Comparison of ENCODE assay signal across 1 cellular context in the genomic region with DNA sequence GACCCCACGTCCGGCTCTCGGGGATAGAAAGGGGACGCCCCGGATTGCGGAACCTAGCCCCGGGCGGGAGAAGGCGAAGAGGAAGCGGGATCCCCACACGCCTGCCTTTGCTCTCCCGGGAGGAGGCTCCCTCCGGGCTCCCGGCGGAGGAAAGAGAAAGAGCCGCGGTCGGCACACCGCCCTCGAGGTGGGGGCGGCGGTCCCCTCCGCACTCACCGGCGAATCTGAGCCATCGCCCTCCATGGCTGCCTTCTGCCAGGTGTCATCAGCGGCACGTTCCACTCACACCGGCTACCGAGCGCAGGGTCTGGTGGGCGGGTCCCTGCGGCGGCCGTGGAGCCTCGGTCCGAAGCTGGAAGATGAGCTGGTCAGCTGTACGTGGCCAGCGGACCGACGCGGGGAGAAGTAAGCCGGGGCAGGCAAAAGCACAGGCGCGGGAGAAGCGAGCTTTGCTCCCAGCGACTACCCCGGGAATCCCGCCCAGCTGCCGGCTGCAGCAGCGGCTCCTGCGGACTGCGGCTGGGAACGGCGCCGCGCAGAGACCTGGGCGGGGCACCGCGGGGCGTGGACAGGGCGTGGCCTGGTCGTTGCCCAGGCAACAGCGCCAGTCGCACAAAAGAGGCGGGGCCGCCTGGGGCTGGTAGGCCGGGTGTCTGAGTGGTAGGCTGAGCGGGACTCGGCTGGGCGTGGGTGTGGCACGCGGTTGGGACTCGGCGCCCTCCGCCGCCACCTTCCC.
TF ChIP-seq lines count a peak whose summit lies in the region.

A gene with protein sequence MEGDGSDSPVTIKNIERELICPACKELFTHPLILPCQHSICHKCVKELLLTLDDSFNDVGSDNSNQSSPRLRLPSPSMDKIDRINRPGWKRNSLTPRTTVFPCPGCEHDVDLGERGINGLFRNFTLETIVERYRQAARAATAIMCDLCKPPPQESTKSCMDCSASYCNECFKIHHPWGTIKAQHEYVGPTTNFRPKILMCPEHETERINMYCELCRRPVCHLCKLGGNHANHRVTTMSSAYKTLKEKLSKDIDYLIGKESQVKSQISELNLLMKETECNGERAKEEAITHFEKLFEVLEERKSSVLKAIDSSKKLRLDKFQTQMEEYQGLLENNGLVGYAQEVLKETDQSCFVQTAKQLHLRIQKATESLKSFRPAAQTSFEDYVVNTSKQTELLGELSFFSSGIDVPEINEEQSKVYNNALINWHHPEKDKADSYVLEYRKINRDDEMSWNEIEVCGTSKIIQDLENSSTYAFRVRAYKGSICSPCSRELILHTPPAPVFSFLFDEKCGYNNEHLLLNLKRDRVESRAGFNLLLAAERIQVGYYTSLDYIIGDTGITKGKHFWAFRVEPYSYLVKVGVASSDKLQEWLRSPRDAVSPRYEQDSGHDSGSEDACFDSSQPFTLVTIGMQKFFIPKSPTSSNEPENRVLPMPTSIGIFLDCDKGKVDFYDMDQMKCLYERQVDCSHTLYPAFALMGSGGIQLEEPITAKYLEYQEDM (minus strand): TSS at position 517 of the 736 bp plus-strand sequence. CDS start 274 bp downstream, at position 243.

TF ChIP-seq in HepG2, 621 proteins besides CTCF, POLR2A, EP300 and RAD21 (continued from another document and continues in another):
- TF ChIP-seq, protein P1, sequence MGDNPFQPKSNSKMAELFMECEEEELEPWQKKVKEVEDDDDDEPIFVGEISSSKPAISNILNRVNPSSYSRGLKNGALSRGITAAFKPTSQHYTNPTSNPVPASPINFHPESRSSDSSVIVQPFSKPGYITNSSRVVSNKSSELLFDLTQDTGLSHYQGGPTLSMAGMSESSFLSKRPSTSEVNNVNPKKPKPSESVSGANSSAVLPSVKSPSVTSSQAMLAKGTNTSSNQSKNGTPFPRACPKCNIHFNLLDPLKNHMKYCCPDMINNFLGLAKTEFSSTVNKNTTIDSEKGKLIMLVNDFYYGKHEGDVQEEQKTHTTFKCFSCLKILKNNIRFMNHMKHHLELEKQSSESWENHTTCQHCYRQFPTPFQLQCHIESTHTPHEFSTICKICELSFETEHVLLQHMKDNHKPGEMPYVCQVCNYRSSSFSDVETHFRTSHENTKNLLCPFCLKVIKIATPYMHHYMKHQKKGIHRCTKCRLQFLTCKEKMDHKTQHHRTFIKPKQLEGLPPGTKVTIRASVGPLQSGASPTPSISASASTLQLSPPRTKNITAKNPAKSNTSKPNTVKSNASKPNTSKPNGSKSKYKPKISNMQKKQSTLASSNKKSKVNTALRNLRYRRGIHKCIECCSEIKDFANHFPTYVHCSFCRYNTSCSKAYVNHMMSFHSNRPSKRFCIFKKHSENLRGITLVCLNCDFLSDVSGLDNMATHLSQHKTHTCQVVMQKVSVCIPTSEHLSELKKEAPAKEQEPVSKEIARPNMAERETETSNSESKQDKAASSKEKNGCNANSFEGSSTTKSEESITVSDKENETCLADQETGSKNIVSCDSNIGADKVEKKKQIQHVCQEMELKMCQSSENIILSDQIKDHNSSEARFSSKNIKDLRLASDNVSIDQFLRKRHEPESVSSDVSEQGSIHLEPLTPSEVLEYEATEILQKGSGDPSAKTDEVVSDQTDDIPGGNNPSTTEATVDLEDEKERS (CRISPR knock-in tag; IDR thresholded peaks at IDR 0.05) = peak; percentile 57; the same call in 1 of the 2 replicates
- TF ChIP-seq MLLT10 (CRISPR knock-in tag; IDR thresholded peaks at IDR 0.05) = no peak
- TF ChIP-seq, protein P2, sequence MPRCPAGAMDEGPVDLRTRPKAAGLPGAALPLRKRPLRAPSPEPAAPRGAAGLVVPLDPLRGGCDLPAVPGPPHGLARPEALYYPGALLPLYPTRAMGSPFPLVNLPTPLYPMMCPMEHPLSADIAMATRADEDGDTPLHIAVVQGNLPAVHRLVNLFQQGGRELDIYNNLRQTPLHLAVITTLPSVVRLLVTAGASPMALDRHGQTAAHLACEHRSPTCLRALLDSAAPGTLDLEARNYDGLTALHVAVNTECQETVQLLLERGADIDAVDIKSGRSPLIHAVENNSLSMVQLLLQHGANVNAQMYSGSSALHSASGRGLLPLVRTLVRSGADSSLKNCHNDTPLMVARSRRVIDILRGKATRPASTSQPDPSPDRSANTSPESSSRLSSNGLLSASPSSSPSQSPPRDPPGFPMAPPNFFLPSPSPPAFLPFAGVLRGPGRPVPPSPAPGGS (CRISPR knock-in tag; IDR thresholded peaks at IDR 0.05) = no peak
- TF ChIP-seq, protein P3, sequence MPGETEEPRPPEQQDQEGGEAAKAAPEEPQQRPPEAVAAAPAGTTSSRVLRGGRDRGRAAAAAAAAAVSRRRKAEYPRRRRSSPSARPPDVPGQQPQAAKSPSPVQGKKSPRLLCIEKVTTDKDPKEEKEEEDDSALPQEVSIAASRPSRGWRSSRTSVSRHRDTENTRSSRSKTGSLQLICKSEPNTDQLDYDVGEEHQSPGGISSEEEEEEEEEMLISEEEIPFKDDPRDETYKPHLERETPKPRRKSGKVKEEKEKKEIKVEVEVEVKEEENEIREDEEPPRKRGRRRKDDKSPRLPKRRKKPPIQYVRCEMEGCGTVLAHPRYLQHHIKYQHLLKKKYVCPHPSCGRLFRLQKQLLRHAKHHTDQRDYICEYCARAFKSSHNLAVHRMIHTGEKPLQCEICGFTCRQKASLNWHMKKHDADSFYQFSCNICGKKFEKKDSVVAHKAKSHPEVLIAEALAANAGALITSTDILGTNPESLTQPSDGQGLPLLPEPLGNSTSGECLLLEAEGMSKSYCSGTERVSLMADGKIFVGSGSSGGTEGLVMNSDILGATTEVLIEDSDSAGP (CRISPR knock-in tag; IDR thresholded peaks at IDR 0.05; ENCODE audit: borderline replicate concordance) = peak; percentile 93
- no peak; the same call in 1 of the 2 replicates for TF ChIP-seq ZNF766 (CRISPR knock-in tag; IDR thresholded peaks at IDR 0.05; ENCODE audit: borderline replicate concordance)
- TF ChIP-seq, protein P4, sequence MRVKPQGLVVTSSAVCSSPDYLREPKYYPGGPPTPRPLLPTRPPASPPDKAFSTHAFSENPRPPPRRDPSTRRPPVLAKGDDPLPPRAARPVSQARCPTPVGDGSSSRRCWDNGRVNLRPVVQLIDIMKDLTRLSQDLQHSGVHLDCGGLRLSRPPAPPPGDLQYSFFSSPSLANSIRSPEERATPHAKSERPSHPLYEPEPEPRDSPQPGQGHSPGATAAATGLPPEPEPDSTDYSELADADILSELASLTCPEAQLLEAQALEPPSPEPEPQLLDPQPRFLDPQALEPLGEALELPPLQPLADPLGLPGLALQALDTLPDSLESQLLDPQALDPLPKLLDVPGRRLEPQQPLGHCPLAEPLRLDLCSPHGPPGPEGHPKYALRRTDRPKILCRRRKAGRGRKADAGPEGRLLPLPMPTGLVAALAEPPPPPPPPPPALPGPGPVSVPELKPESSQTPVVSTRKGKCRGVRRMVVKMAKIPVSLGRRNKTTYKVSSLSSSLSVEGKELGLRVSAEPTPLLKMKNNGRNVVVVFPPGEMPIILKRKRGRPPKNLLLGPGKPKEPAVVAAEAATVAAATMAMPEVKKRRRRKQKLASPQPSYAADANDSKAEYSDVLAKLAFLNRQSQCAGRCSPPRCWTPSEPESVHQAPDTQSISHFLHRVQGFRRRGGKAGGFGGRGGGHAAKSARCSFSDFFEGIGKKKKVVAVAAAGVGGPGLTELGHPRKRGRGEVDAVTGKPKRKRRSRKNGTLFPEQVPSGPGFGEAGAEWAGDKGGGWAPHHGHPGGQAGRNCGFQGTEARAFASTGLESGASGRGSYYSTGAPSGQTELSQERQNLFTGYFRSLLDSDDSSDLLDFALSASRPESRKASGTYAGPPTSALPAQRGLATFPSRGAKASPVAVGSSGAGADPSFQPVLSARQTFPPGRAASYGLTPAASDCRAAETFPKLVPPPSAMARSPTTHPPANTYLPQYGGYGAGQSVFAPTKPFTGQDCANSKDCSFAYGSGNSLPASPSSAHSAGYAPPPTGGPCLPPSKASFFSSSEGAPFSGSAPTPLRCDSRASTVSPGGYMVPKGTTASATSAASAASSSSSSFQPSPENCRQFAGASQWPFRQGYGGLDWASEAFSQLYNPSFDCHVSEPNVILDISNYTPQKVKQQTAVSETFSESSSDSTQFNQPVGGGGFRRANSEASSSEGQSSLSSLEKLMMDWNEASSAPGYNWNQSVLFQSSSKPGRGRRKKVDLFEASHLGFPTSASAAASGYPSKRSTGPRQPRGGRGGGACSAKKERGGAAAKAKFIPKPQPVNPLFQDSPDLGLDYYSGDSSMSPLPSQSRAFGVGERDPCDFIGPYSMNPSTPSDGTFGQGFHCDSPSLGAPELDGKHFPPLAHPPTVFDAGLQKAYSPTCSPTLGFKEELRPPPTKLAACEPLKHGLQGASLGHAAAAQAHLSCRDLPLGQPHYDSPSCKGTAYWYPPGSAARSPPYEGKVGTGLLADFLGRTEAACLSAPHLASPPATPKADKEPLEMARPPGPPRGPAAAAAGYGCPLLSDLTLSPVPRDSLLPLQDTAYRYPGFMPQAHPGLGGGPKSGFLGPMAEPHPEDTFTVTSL (CRISPR knock-in tag; IDR thresholded peaks at IDR 0.05; ENCODE audit: borderline replicate concordance) = 0 out of 2 replicates have a peak, but pooled peaks have one; percentile 21
- no peak for TF ChIP-seq GLI4 (CRISPR knock-in tag; IDR thresholded peaks at IDR 0.05; ENCODE audit: borderline replicate concordance)
- TF ChIP-seq, protein P5, sequence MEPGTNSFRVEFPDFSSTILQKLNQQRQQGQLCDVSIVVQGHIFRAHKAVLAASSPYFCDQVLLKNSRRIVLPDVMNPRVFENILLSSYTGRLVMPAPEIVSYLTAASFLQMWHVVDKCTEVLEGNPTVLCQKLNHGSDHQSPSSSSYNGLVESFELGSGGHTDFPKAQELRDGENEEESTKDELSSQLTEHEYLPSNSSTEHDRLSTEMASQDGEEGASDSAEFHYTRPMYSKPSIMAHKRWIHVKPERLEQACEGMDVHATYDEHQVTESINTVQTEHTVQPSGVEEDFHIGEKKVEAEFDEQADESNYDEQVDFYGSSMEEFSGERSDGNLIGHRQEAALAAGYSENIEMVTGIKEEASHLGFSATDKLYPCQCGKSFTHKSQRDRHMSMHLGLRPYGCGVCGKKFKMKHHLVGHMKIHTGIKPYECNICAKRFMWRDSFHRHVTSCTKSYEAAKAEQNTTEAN (CRISPR knock-in tag; conservative IDR thresholded peaks at IDR 0.05) = no peak
- no peak for TF ChIP-seq ZNF460 (CRISPR knock-in tag; IDR thresholded peaks at IDR 0.05; ENCODE audit: borderline replicate concordance)
- peak; percentile 67; the same call in 1 of the 2 replicates for TF ChIP-seq GFI1 (CRISPR knock-in tag; IDR thresholded peaks at IDR 0.05; ENCODE audit: borderline replicate concordance)
- peak; percentile 34; the same call in 1 of the 2 replicates for TF ChIP-seq PHF21A (CRISPR knock-in tag; IDR thresholded peaks at IDR 0.05)
- TF ChIP-seq MIXL1 (CRISPR knock-in tag; IDR thresholded peaks at IDR 0.05) = no peak
- no peak for TF ChIP-seq ZBTB3 (CRISPR knock-in tag; IDR thresholded peaks at IDR 0.05; ENCODE audit: borderline replicate concordance, low read depth)
- TF ChIP-seq, protein P6, sequence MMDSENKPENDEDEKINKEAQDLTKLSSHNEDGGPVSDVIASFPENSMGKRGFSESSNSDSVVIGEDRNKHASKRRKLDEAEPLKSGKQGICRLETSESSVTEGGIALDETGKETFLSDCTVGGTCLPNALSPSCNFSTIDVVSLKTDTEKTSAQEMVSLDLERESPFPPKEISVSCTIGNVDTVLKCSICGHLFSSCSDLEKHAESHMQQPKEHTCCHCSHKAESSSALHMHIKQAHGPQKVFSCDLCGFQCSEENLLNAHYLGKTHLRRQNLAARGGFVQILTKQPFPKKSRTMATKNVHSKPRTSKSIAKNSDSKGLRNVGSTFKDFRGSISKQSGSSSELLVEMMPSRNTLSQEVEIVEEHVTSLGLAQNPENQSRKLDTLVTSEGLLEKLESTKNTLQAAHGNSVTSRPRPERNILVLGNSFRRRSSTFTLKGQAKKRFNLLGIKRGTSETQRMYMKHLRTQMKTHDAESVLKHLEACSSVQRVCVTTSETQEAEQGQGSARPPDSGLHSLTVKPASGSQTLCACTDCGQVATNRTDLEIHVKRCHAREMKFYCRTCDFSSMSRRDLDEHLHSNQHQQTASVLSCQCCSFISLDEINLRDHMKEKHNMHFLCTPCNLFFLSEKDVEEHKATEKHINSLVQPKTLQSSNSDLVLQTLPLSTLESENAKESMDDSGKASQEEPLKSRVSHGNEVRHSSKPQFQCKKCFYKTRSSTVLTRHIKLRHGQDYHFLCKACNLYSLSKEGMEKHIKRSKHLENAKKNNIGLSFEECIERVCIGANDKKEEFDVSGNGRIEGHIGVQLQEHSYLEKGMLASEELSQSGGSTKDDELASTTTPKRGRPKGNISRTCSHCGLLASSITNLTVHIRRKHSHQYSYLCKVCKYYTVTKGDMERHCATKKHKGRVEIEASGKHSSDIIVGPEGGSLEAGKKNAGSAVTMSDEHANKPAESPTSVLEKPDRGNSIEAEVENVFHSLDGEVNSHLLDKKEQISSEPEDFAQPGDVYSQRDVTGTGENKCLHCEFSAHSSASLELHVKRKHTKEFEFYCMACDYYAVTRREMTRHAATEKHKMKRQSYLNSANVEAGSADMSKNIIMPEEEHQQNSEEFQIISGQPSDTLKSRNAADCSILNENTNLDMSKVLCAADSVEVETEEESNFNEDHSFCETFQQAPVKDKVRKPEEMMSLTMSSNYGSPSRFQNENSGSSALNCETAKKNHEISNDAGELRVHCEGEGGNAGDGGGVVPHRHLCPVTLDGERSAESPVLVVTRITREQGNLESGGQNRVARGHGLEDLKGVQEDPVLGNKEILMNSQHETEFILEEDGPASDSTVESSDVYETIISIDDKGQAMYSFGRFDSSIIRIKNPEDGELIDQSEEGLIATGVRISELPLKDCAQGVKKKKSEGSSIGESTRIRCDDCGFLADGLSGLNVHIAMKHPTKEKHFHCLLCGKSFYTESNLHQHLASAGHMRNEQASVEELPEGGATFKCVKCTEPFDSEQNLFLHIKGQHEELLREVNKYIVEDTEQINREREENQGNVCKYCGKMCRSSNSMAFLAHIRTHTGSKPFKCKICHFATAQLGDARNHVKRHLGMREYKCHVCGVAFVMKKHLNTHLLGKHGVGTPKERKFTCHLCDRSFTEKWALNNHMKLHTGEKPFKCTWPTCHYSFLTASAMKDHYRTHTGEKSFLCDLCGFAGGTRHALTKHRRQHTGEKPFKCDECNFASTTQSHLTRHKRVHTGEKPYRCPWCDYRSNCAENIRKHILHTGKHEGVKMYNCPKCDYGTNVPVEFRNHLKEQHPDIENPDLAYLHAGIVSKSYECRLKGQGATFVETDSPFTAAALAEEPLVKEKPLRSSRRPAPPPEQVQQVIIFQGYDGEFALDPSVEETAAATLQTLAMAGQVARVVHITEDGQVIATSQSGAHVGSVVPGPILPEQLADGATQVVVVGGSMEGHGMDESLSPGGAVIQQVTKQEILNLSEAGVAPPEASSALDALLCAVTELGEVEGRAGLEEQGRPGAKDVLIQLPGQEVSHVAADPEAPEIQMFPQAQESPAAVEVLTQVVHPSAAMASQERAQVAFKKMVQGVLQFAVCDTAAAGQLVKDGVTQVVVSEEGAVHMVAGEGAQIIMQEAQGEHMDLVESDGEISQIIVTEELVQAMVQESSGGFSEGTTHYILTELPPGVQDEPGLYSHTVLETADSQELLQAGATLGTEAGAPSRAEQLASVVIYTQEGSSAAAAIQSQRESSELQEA (CRISPR knock-in tag; IDR thresholded peaks at IDR 0.05; ENCODE audit: not compliant biosample characterization) = no peak
- TF ChIP-seq, protein P7, sequence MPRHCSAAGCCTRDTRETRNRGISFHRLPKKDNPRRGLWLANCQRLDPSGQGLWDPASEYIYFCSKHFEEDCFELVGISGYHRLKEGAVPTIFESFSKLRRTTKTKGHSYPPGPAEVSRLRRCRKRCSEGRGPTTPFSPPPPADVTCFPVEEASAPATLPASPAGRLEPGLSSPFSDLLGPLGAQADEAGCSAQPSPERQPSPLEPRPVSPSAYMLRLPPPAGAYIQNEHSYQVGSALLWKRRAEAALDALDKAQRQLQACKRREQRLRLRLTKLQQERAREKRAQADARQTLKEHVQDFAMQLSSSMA (CRISPR knock-in tag; IDR thresholded peaks at IDR 0.05) = no peak
